13 cellular contexts compared by ENCODE assay signal in genomic region chr12:53044896-53045571, GRCh38. TPM values are rescaled to one million over a fixed set of nuclear protein-coding genes. Genes with fewer than 3 reads are reported as not detected.
A peak's percentile ranks its signal among the peaks of the same experiment; 100 is the strongest.
DNase-seq lines count a peak whose midpoint lies in the region; ATAC-seq, FAIRE-seq and TF ChIP-seq lines count a peak whose summit lies in the region.
"Had no signal": no experiment of that assay in that cellular context is flagged by ENCODE, and none has a peak within 500 bp of the region (broad histone marks: within the 10 kb centered on the region; RNA-seq: fewer than 3 reads in every experiment).

No MANE protein-coding gene starts in this region.

- TF ChIP-seq POLR2A in H1 (IDR thresholded peaks at IDR 0.05; ENCODE audit: control extremely low read depth in 1 of 2, low read depth in 2 of 2, low read length in 2 of 2): no peak
- TF ChIP-seq POLR2A in ovary (IDR thresholded peaks at IDR 0.05): no peak

- H3K27me3 ChIP-seq in GM23338 (ENCODE audit: insufficient read depth) (peaks cover 32% of the 10 kb centered on the region), H1 (replicated peaks in 1 of 4; ENCODE audit: control insufficient read depth in 3 of 4, extremely low read depth in 1 of 4, insufficient read depth in 3 of 4, low read length in 3 of 4) (peaks cover 0 to 20% (median 17%) of the 10 kb centered on the region in 4 experiments; a peak in 6 of 7 replicates), ovary (no peaks in the 10 kb centered on the region)

- POLR2A ChIA-PET in H1 (lab: Charles Lee; ENCODE audit: partially characterized antibody): interaction anchor here (1.0 to 35.6 kb wide), 6 partner anchors 9 to 223 kb away, joined by 3 to 711 read pairs (median 18); partner anchors contain the start of genes EIF4B and ESPL1

- peak overlapping the region; percentile 85; the same call in 1 of the 2 replicates for H3K4me3 ChIP-seq in GM23338
- peak overlapping the region in 1 of 4 experiments; percentile 36; a peak in 1 of 8 replicates for H3K4me3 ChIP-seq in H1 (ENCODE audit: extremely low read depth in 1 of 4, insufficient read depth in 2 of 4, low read depth in 3 of 4, low read length in 4 of 4)
- H3K4me3 ChIP-seq in ovary: no peak overlapping the region

- H3K4ac ChIP-seq in H1 (replicated peaks; ENCODE audit: insufficient read length, low read depth, low read length): no peak overlapping the region

- no peak for ATAC-seq in GM23338
- ATAC-seq: activated CD8-positive, alpha-beta memory T cell treated with anti-CD3 and anti-CD28 coated beads, Interleukin-2, amount 10 ng/mL, durations not matched to agents 7 days and 5 days had no signal

- H3K18ac ChIP-seq in H1 (ENCODE audit: extremely low read depth, low read length): no peak overlapping the region

- peaks cover 56% of the 10 kb centered on the region for H3F3A ChIP-seq in GM23338 (replicated peaks; ENCODE audit: low read depth)

- peak overlapping the region; percentile 95 for H3K4me2 ChIP-seq in GM23338
- peak overlapping the region; percentile 41 to 98; a peak in 3 of 4 replicates for H3K4me2 ChIP-seq in H1 (ENCODE audit: insufficient read depth in 1 of 2, low read depth in 2 of 2, low read length in 2 of 2)

- no peak for TF ChIP-seq CTCF in GM23338 (conservative IDR thresholded peaks at IDR 0.05; ENCODE audit: low read depth in 2 of 2)
- no peak for TF ChIP-seq CTCF in H1 (IDR thresholded peaks at IDR 0.05; ENCODE audit: control extremely low read depth in 1 of 3, insufficient read depth in 1 of 3, low read depth in 1 of 3, low read length in 3 of 3)
- TF ChIP-seq CTCF in ovary (IDR thresholded peaks at IDR 0.05): no peak

- no peak overlapping the region for H2BK120ac ChIP-seq in H1 (replicated peaks; ENCODE audit: low read depth, low read length)

- no peak overlapping the region for H4K8ac ChIP-seq in H1 (ENCODE audit: extremely low read depth, insufficient read depth, low read length)

- peaks cover 51% of the 10 kb centered on the region for H3K27me3 Mint-ChIP-seq in GM23338 (ENCODE audit: insufficient read depth, low read depth, poor library complexity)

- H3K9ac ChIP-seq in H1 (replicated peaks in 1 of 4; ENCODE audit: extremely low read depth in 1 of 4, low read depth in 3 of 4, low read length in 3 of 4): no peak overlapping the region

- DNase-seq in 8988T (peak; percentile 20), GM23338 (ENCODE audit: low spot score) (no peak), H1 (ENCODE audit: low read depth in 1 of 2, low spot score in 2 of 2) (no peak), ovary (peak in 2 of 5 donors; percentile 30 to 32), KG1 (lab: John Stamatoyannopoulos, UW) (no peak), NCI-H345 (lab: John Stamatoyannopoulos, UW) (no peak), NCI-H2081 (lab: John Stamatoyannopoulos, UW) (no peak), midbrain (lab: John Stamatoyannopoulos, UW) (no peak)
- DNase-seq: activated CD8-positive, alpha-beta memory T cell treated with anti-CD3 and anti-CD28 coated beads, Interleukin-2, amount 10 ng/mL, durations not matched to agents 7 days and 5 days; cortex of kidney; DMS 273 treated with DMSO at 0.1 percent for 48 hours; NCI-H187 had no signal

- no peak overlapping the region for H3K27ac Mint-ChIP-seq in GM23338
- H3K27ac Mint-ChIP-seq: activated CD8-positive, alpha-beta memory T cell treated with anti-CD3 and anti-CD28 coated beads, Interleukin-2, amount 10 ng/mL, durations not matched to agents 7 days and 5 days; stimulated activated naive CD8-positive, alpha-beta T cell treated with anti-CD3 and anti-CD28 coated beads, Interleukin-15, Interleukin-2, amounts not matched to agents 100 ng/mL and 50 ng/mL, for 24 hours had no signal

- H2BK15ac ChIP-seq in H1 (ENCODE audit: low read length): 0 out of 2 replicates have a peak overlapping the region, but pooled peaks have one; percentile 10

- H2BK20ac ChIP-seq in H1 (ENCODE audit: low read length): no peak overlapping the region

- H4K91ac ChIP-seq in H1 (replicated peaks; ENCODE audit: insufficient read length, low read length): no peak overlapping the region

- H3K14ac ChIP-seq in H1 (ENCODE audit: insufficient read length): no peak overlapping the region

- peaks cover 5% of the 10 kb centered on the region; the same call in 2 of the 3 replicates for H3K9me3 Mint-ChIP-seq in GM23338
- H3K9me3 Mint-ChIP-seq: stimulated activated naive CD8-positive, alpha-beta T cell treated with anti-CD3 and anti-CD28 coated beads, Interleukin-15, Interleukin-2, amounts not matched to agents 100 ng/mL and 50 ng/mL, for 24 hours had no signal

- no peak overlapping the region for H3K56ac ChIP-seq in H1 (replicated peaks; ENCODE audit: insufficient read length, low read depth, low read length)

- peaks cover 2% of the 10 kb centered on the region for H3K79me1 ChIP-seq in H1 (ENCODE audit: low read depth, low read length)

- H3K23me2 ChIP-seq in H1 (ENCODE audit: low read depth, low read length): peaks cover 20% of the 10 kb centered on the region

- CTCF ChIA-PET in H1 (lab: Charles Lee; ENCODE audit: partially characterized antibody): interaction anchor here (0.6 to 15.7 kb wide), 10 partner anchors 9 to 160 kb away, joined by 3 to 258 read pairs (median 4); no protein-coding TSS in a partner anchor

- H2AK5ac ChIP-seq in H1 (ENCODE audit: low read depth, low read length): 0 out of 2 replicates have a peak overlapping the region, but pooled peaks have one; percentile 77

- H3K36me3 ChIP-seq in GM23338 (ENCODE audit: insufficient read depth) (peaks cover 4% of the 10 kb centered on the region), H1 (ENCODE audit: control insufficient read depth in 2 of 4, insufficient read depth in 4 of 4, low read length in 3 of 4) (peaks cover 0 to 13% (median 4%) of the 10 kb centered on the region in 4 experiments; a peak in 6 of 8 replicates), ovary (no peaks in the 10 kb centered on the region)

- no peak overlapping the region for H3K27ac ChIP-seq in GM23338 (ENCODE audit: low read depth)
- no peak overlapping the region for H3K27ac ChIP-seq in H1 (ENCODE audit: low read depth, low read length)
- H3K27ac ChIP-seq in ovary: peak overlapping the region; percentile 96 to 98

- no peak overlapping the region for H2AFZ ChIP-seq in GM23338
- H2AFZ ChIP-seq in H1 (ENCODE audit: low read length): no peak overlapping the region

- H3K23ac ChIP-seq in H1 (ENCODE audit: insufficient read length): no peak overlapping the region

- H3K9me3 ChIP-seq in H1 (ENCODE audit: insufficient read depth in 2 of 2, low read depth in 1 of 2, low read length in 1 of 2): no peaks in the 10 kb centered on the region
- no peaks in the 10 kb centered on the region for H3K9me3 ChIP-seq in ovary

- no peaks in the 10 kb centered on the region for H3K79me2 ChIP-seq in GM23338 (replicated peaks; ENCODE audit: insufficient read depth)
- H3K79me2 ChIP-seq in H1 (ENCODE audit: control insufficient read depth in 1 of 2, insufficient read depth in 2 of 2, low read length in 2 of 2): no peaks in the 10 kb centered on the region

- TF ChIP-seq RAD21 in H1 (IDR thresholded peaks at IDR 0.05 in 1 of 2, conservative IDR thresholded peaks at IDR 0.05 in 1 of 2; ENCODE audit: low read depth in 2 of 2, low read length in 2 of 2): no peak

- no peak overlapping the region for H4K5ac ChIP-seq in H1 (ENCODE audit: insufficient read length, low read depth, low read length)

- peak overlapping the region; percentile 91 for H3K4me3 Mint-ChIP-seq in GM23338

- no peaks in the 10 kb centered on the region for H3K9me2 ChIP-seq in GM23338 (ENCODE audit: insufficient read depth)

- intact Hi-C loops in ovary (cut with DNase I): loop anchor here in 2 of 4 donors (5.0 to 10.0 kb wide), 2 partner anchors 137 to 1000 kb away; partner anchors contain the start of genes CSAD (in 1 of the 2) and ZNF740 (in 1 of the 2)

- no peak for FAIRE-seq in H1 (lab: Jason Lieb, UNC)

- H2BK12ac ChIP-seq in H1 (ENCODE audit: low read depth, low read length): no peak overlapping the region; the same call in 1 of the 2 replicates

- peaks cover 62% of the 10 kb centered on the region for H3K4me1 Mint-ChIP-seq in GM23338

- no peak overlapping the region for H2BK5ac ChIP-seq in H1 (ENCODE audit: low read depth, low read length)

- peaks cover 63% of the 10 kb centered on the region for H3K4me1 ChIP-seq in GM23338 (ENCODE audit: insufficient read depth)
- H3K4me1 ChIP-seq in H1 (replicated peaks in 1 of 4; ENCODE audit: control insufficient read depth in 3 of 4, insufficient read depth in 4 of 4, low read length in 3 of 4): peaks cover 25 to 56% (median 42%) of the 10 kb centered on the region in 4 experiments
- peaks cover 25% of the 10 kb centered on the region for H3K4me1 ChIP-seq in ovary (ENCODE audit: insufficient read depth)

- WGBS in H1 (ENCODE audit: extremely low coverage in 1 of 2, insufficient coverage in 1 of 2, insufficient read length in 1 of 2, insufficient replicate concordance in 2 of 2, low coverage in 1 of 2, low lambda C conversion rate in 2 of 2, missing lambda C conversion rate in 1 of 2), 2 experiments: 61% methylated on average over 3 of the region's 3 CpGs; no CpG with 5 or more reads in 1 of the 2 experiments
- 37 to 44% (median 40%) methylated on average over 3 of the region's 3 CpGs for WGBS in ovary, 3 donors

- TF ChIP-seq EP300 in H1 (IDR thresholded peaks at IDR 0.05; ENCODE audit: borderline replicate concordance in 1 of 2, low read depth in 2 of 2, low read length in 2 of 2) (no peak), ovary (IDR thresholded peaks at IDR 0.05) (no peak)

- H4K20me1 ChIP-seq in GM23338 (replicated peaks; ENCODE audit: insufficient read depth): peaks cover 7% of the 10 kb centered on the region
- H4K20me1 ChIP-seq in H1 (replicated peaks in 1 of 2; ENCODE audit: control insufficient read depth in 1 of 2, insufficient read depth in 2 of 2, low read length in 2 of 2): peaks cover 0 to 10% of the 10 kb centered on the region in 2 experiments

- peaks cover 24% of the 10 kb centered on the region for H3K36me3 Mint-ChIP-seq in GM23338 (ENCODE audit: low read depth)

RNA-seq across cellular contexts. Expression of gene TNS2, which starts 4.8 kb away (rescaled TPM):
- 5.7 and 6.9 TPM in 2 replicates for total RNA-seq in GM23338 (2014; rRNA removed; shearing (Covaris generic))
- polyA plus RNA-seq in GM23338 (2016; fragmentation: Nextera tagmentation; extraction: Ambion mirVana) (1.5 and 1.8 TPM in 2 replicates), H1 (2011; rRNA removed) (2.8 and 5.0 TPM in 2 replicates), ovary (100 to 1,000 TPM in 1 of 2 donors, 10 to 100 TPM in 1; 66.8 to 161 TPM)
- 4.7 and 5.8 TPM in 2 replicates for total RNA-seq in H1 (2021; fragmentation: NEBNext Ultra II Directional; extraction: Animal tissue kit (Norgen Biotek cat#: 25700))
- 1.7 TPM for polyA plus RNA-seq in H1 (2011; cell fraction: cytosol; rRNA removed)
- 25.7 TPM for polyA plus RNA-seq in H1 (2011; cell fraction: nucleus; rRNA removed)
- 4.3 to 6.2 TPM (median 4.8 TPM) in 4 replicates for polyA plus RNA-seq in H1 (2012, experiment 1 of 2)
- 2.5 TPM for polyA plus RNA-seq in H1 (2012, experiment 2 of 2)
- polyA plus RNA-seq in H1 (2013, experiment 1 of 2): 3.7 TPM
- 3.4 TPM for polyA plus RNA-seq in H1 (2013, experiment 2 of 2)
- 1.7 and 2.8 TPM in 2 replicates for polyA minus RNA-seq in H1 (2011; rRNA and poly(A)+ RNA removed)
- polyA minus RNA-seq in H1 (2011; cell fraction: cytosol; rRNA and poly(A)+ RNA removed): 10.8 TPM
- 10.6 TPM for polyA minus RNA-seq in H1 (2011; cell fraction: nucleus; rRNA and poly(A)+ RNA removed)
- 100 to 1,000 TPM in 6 of 7 donors, 10 to 100 TPM in 1; 88.7 to 255 (median 190) TPM for total RNA-seq in ovary

RNA-seq across cellular contexts. Expression of gene SPRYD3, which starts 34.2 kb away (rescaled TPM):
- 4.7 and 5.4 TPM in 2 replicates for total RNA-seq in GM23338 (2014; rRNA removed; shearing (Covaris generic))
- polyA plus RNA-seq in GM23338 (2016; fragmentation: Nextera tagmentation; extraction: Ambion mirVana) (3.4 and 4.3 TPM in 2 replicates), H1 (2011; rRNA removed) (8.0 and 10.4 TPM in 2 replicates), ovary (10 to 100 TPM; 36.9 to 39.9 TPM)
- 6.6 and 6.8 TPM in 2 replicates for total RNA-seq in H1 (2021; fragmentation: NEBNext Ultra II Directional; extraction: Animal tissue kit (Norgen Biotek cat#: 25700))
- 7.4 TPM for polyA plus RNA-seq in H1 (2011; cell fraction: cytosol; rRNA removed)
- polyA plus RNA-seq in H1 (2011; cell fraction: nucleus; rRNA removed): 10.8 TPM
- 4.9 to 8.7 TPM (median 6.7 TPM) in 4 replicates for polyA plus RNA-seq in H1 (2012, experiment 1 of 2)
- polyA plus RNA-seq in H1 (2012, experiment 2 of 2): 6.0 TPM
- polyA plus RNA-seq in H1 (2013, experiment 1 of 2): 3.4 TPM
- 4.0 TPM for polyA plus RNA-seq in H1 (2013, experiment 2 of 2)
- 7.9 and 9.9 TPM in 2 replicates for polyA minus RNA-seq in H1 (2011; rRNA and poly(A)+ RNA removed)
- polyA minus RNA-seq in H1 (2011; cell fraction: cytosol; rRNA and poly(A)+ RNA removed): 4.6 TPM
- 7.6 TPM for polyA minus RNA-seq in H1 (2011; cell fraction: nucleus; rRNA and poly(A)+ RNA removed)
- total RNA-seq in ovary: 10 to 100 TPM; 28.5 to 88.1 (median 79.9) TPM

RNA-seq across cellular contexts. Expression of gene EIF4B, which starts 38.8 kb away (rescaled TPM):
- total RNA-seq in GM23338 (2014; rRNA removed; shearing (Covaris generic)): 564 and 584 TPM in 2 replicates
- polyA plus RNA-seq in GM23338 (2016; fragmentation: Nextera tagmentation; extraction: Ambion mirVana) (130 and 141 TPM in 2 replicates), H1 (2011; rRNA removed) (269 and 307 TPM in 2 replicates), ovary (100 to 1,000 TPM; 316 to 882 TPM)
- total RNA-seq in H1 (2021; fragmentation: NEBNext Ultra II Directional; extraction: Animal tissue kit (Norgen Biotek cat#: 25700)): 811 and 816 TPM in 2 replicates
- polyA plus RNA-seq in H1 (2011; cell fraction: cytosol; rRNA removed): 530 TPM
- polyA plus RNA-seq in H1 (2011; cell fraction: nucleus; rRNA removed): 680 TPM
- 514 to 624 TPM (median 554 TPM) in 4 replicates for polyA plus RNA-seq in H1 (2012, experiment 1 of 2)
- 45.7 TPM for polyA plus RNA-seq in H1 (2012, experiment 2 of 2)
- polyA plus RNA-seq in H1 (2013, experiment 1 of 2): 453 TPM
- polyA plus RNA-seq in H1 (2013, experiment 2 of 2): 431 TPM
- polyA minus RNA-seq in H1 (2011; rRNA and poly(A)+ RNA removed): 939 and 1,134 TPM in 2 replicates
- 559 TPM for polyA minus RNA-seq in H1 (2011; cell fraction: cytosol; rRNA and poly(A)+ RNA removed)
- 516 TPM for polyA minus RNA-seq in H1 (2011; cell fraction: nucleus; rRNA and poly(A)+ RNA removed)
- total RNA-seq in ovary: 1,000 to 10,000 TPM in 3 of 7 donors, 100 to 1,000 TPM in 4; 713 to 1,452 (median 896) TPM

RNA-seq across cellular contexts. Expression of gene IGFBP6, which starts 52.4 kb away (rescaled TPM):
- total RNA-seq in GM23338 (2014; rRNA removed; shearing (Covaris generic)): 14.1 and 16.6 TPM in 2 replicates
- 14.7 and 17.6 TPM in 2 replicates for polyA plus RNA-seq in GM23338 (2016; fragmentation: Nextera tagmentation; extraction: Ambion mirVana)
- total RNA-seq in H1 (2021; fragmentation: NEBNext Ultra II Directional; extraction: Animal tissue kit (Norgen Biotek cat#: 25700)): 13.7 and 16.4 TPM in 2 replicates
- 14.7 and 25.3 TPM in 2 replicates for polyA plus RNA-seq in H1 (2011; rRNA removed)
- 15.4 TPM for polyA plus RNA-seq in H1 (2011; cell fraction: cytosol; rRNA removed)
- 13.2 TPM for polyA plus RNA-seq in H1 (2011; cell fraction: nucleus; rRNA removed)
- 5.3 to 13.0 TPM (median 10.2 TPM) in 4 replicates for polyA plus RNA-seq in H1 (2012, experiment 1 of 2)
- polyA plus RNA-seq in H1 (2012, experiment 2 of 2): 22.3 TPM
- polyA plus RNA-seq in H1 (2013, experiment 1 of 2): 8.4 TPM
- polyA plus RNA-seq in H1 (2013, experiment 2 of 2): 10.8 TPM
- 2.6 and 3.5 TPM in 2 replicates for polyA minus RNA-seq in H1 (2011; rRNA and poly(A)+ RNA removed)
- polyA minus RNA-seq in H1 (2011; cell fraction: cytosol; rRNA and poly(A)+ RNA removed): 2.9 TPM
- polyA minus RNA-seq in H1 (2011; cell fraction: nucleus; rRNA and poly(A)+ RNA removed): 2.4 TPM
- 100 to 1,000 TPM in 6 of 7 donors, 10 to 100 TPM in 1; 81.3 to 685 (median 224) TPM for total RNA-seq in ovary
- polyA plus RNA-seq in ovary: 100 to 1,000 TPM in 1 of 2 donors, 10 to 100 TPM in 1; 78.9 to 112 TPM

RNA-seq across cellular contexts. Expression of gene SOAT2, which starts 58.3 kb away (rescaled TPM):
- total RNA-seq in GM23338 (2014; rRNA removed; shearing (Covaris generic)): not detected in 2 replicates
- not detected in 2 replicates for polyA plus RNA-seq in GM23338 (2016; fragmentation: Nextera tagmentation; extraction: Ambion mirVana)
- not detected in 2 replicates for total RNA-seq in H1 (2021; fragmentation: NEBNext Ultra II Directional; extraction: Animal tissue kit (Norgen Biotek cat#: 25700))
- 0.08 and 0.13 TPM in 2 replicates for polyA plus RNA-seq in H1 (2011; rRNA removed)
- 0.12 TPM for polyA plus RNA-seq in H1 (2011; cell fraction: cytosol; rRNA removed)
- 0.21 TPM for polyA plus RNA-seq in H1 (2011; cell fraction: nucleus; rRNA removed)
- polyA plus RNA-seq in H1 (2012, experiment 1 of 2): not detected in 4 replicates
- not detected for polyA plus RNA-seq in H1 (2012, experiment 2 of 2)
- polyA plus RNA-seq in H1 (2013, experiment 1 of 2): 0.04 TPM
- polyA plus RNA-seq in H1 (2013, experiment 2 of 2): not detected
- polyA minus RNA-seq in H1 (2011; rRNA and poly(A)+ RNA removed): not detected in 2 replicates
- polyA minus RNA-seq in H1 (2011; cell fraction: cytosol; rRNA and poly(A)+ RNA removed): not detected
- not detected for polyA minus RNA-seq in H1 (2011; cell fraction: nucleus; rRNA and poly(A)+ RNA removed)
- under 1 TPM in 3 of 7 donors, not detected in 4; 0.17 to 0.72 (median 0.53) TPM for total RNA-seq in ovary
- polyA plus RNA-seq in ovary: under 1 TPM; 0.07 to 0.28 TPM

Comparison
In these comparisons a context has a peak if more than half of its experiments do, and no peak if none do; other contexts are left out.
1. H3K27ac ChIP-seq: peak in ovary (2 of 2); none in GM23338 (single experiment) and H1 (single experiment).
2. RNA of gene TNS2, which starts 4.8 kb away (total RNA-seq): 88.7 to 255 TPM in ovary; 5.7 to 6.9 TPM in GM23338 and 4.7 to 5.8 TPM in H1; every median in the first group is over 10 times any median in the second.